In genomic region chr1:36323636-36324321, GRCh38 we compare ENCODE assay signal across 8 cellular contexts. TPM values are rescaled to one million over a fixed set of nuclear protein-coding genes. Genes with fewer than 3 reads are reported as not detected.
A peak's percentile ranks its signal among the peaks of the same experiment; 100 is the strongest.
DNase-seq lines count a peak whose midpoint lies in the region; ATAC-seq and TF ChIP-seq lines count a peak whose summit lies in the region.

EVA1B (minus strand) TSS chr1:36323645; CDS start chr1:36323037, 608 bp downstream.

- ATAC-seq in activated naive CD8-positive, alpha-beta T cell treated with anti-CD3 and anti-CD28 coated beads, Interleukin-2, amount 10 ng/mL, durations not matched to agents 7 days and 5 days (ENCODE audit: low read depth), result peak; percentile 46
- no peak for ATAC-seq in GM21526 (IDR thresholded peaks at IDR 0.05; ENCODE audit: low FRiP score, unreplicated experiment)

- peak within 1 kb of the TSS; percentile 81 for H4K8ac ChIP-seq in trophoblast cell (ENCODE audit: low read depth, low read length)

- H3K79me1 ChIP-seq in trophoblast cell (ENCODE audit: low read length), result peaks cover 23% of the 10 kb centered on the region

- H3K18ac ChIP-seq in trophoblast cell (ENCODE audit: low read length), result peak within 1 kb of the TSS; percentile 34

- H3K4ac ChIP-seq in trophoblast cell (ENCODE audit: low read depth, low read length), result peak within 1 kb of the TSS; percentile 82

- H3K4me3 ChIP-seq in CD4-positive, alpha-beta memory T cell (ENCODE audit: low read length in 2 of 2), result peak within 1 kb of the TSS; percentile 47 to 73
- H3K4me3 ChIP-seq in GM23248 (peak within 1 kb of the TSS; percentile 87), trophoblast cell (ENCODE audit: low read depth, low read length) (peak within 1 kb of the TSS; percentile 73)

- H3K27me3 Mint-ChIP-seq in CD4-positive, alpha-beta memory T cell, result no peaks in the 10 kb centered on the region
- H3K27me3 Mint-ChIP-seq in activated naive CD8-positive, alpha-beta T cell treated with anti-CD3 and anti-CD28 coated beads, Interleukin-2, amount 10 ng/mL, durations not matched to agents 7 days and 5 days, result peaks cover 2% of the 10 kb centered on the region

- no peak within 1 kb of the TSS for H3K23ac ChIP-seq in trophoblast cell (ENCODE audit: low read length)

- intact Hi-C loops in CD4-positive, alpha-beta memory T cell (cut with micrococcal nuclease), result no loop called here
- intact Hi-C loops in cardiac septum (cut with DNase I), result loop anchor here (2.0 to 5.0 kb wide), 2 partner anchors 17 to 64 kb away; partner anchors contain the start of genes SH3D21 and STK40

- in situ Hi-C loops in GM23248 (cut with MboI), result no loop called here

- H3K9ac ChIP-seq in GM23248 (peak within 1 kb of the TSS; percentile 96), trophoblast cell (ENCODE audit: low read length) (peak within 1 kb of the TSS; percentile 50)

- H3K36me3 Mint-ChIP-seq in CD4-positive, alpha-beta memory T cell, result no peaks in the 10 kb centered on the region
- peaks cover 7% of the 10 kb centered on the region for H3K36me3 Mint-ChIP-seq in activated naive CD8-positive, alpha-beta T cell treated with anti-CD3 and anti-CD28 coated beads, Interleukin-2, amount 10 ng/mL, durations not matched to agents 7 days and 5 days

- H2BK12ac ChIP-seq in trophoblast cell (ENCODE audit: low read length), result no peak within 1 kb of the TSS

- peak within 1 kb of the TSS; percentile 80 to 84 (median 83) for H3K4me3 Mint-ChIP-seq in CD4-positive, alpha-beta memory T cell
- peak within 1 kb of the TSS; percentile 83 for H3K4me3 Mint-ChIP-seq in activated naive CD8-positive, alpha-beta T cell treated with anti-CD3 and anti-CD28 coated beads, Interleukin-2, amount 10 ng/mL, durations not matched to agents 7 days and 5 days

- H3K27ac ChIP-seq in CD4-positive, alpha-beta memory T cell (ENCODE audit: low read depth, low read length), result peak within 1 kb of the TSS; percentile 35
- H3K27ac ChIP-seq in GM23248 (peak within 1 kb of the TSS; percentile 89), trophoblast cell (ENCODE audit: low read depth, low read length) (peak within 1 kb of the TSS; percentile 36)

- H2BK5ac ChIP-seq in trophoblast cell (ENCODE audit: low read depth, low read length, poor library complexity), result peak within 1 kb of the TSS; percentile 52

- no peaks in the 10 kb centered on the region for H3K9me3 ChIP-seq in CD4-positive, alpha-beta memory T cell (ENCODE audit: control insufficient read depth in 1 of 2, low read length in 2 of 2)
- H3K9me3 ChIP-seq in GM23248 (ENCODE audit: low read depth) (no peaks in the 10 kb centered on the region), trophoblast cell (ENCODE audit: insufficient read depth, low read depth, low read length) (peaks cover 2% of the 10 kb centered on the region)

- no peaks in the 10 kb centered on the region for H4K20me1 ChIP-seq in GM23248 (ENCODE audit: insufficient read depth)

- H3F3A ChIP-seq in GM23248 (ENCODE audit: insufficient read depth), result no peaks in the 10 kb centered on the region

- peak within 1 kb of the TSS; percentile 23 for H4K12ac ChIP-seq in trophoblast cell (ENCODE audit: low read depth, low read length)

- no peaks in the 10 kb centered on the region for H3K36me3 ChIP-seq in CD4-positive, alpha-beta memory T cell (ENCODE audit: insufficient read depth, low read length)
- H3K36me3 ChIP-seq in GM23248 (ENCODE audit: low read depth) (no peaks in the 10 kb centered on the region), trophoblast cell (ENCODE audit: control insufficient read depth in 1 of 2, insufficient read depth in 2 of 2, low read length in 2 of 2) (peaks cover 0 to 3% of the 10 kb centered on the region in 2 experiments)

- H4K91ac ChIP-seq in trophoblast cell (ENCODE audit: low read depth, low read length), result peak within 1 kb of the TSS; percentile 90

- 13 to 14% methylated on average over 22 to 33 of the region's 35 CpGs for WGBS in GM23248 (ENCODE audit: low coverage in 1 of 2, low lambda C conversion rate in 2 of 2, missing lambda C conversion rate in 2 of 2), 2 experiments
- WGBS in trophoblast cell (ENCODE audit: extremely low coverage, insufficient coverage, insufficient read length), result no CpG with 5 or more reads among the region's 35 CpGs

- H3K9me2 ChIP-seq in GM23248 (ENCODE audit: insufficient read depth), result no peaks in the 10 kb centered on the region

- H3K4me1 ChIP-seq in CD4-positive, alpha-beta memory T cell (ENCODE audit: insufficient read depth, low read length), result peaks cover 28% of the 10 kb centered on the region
- H3K4me1 ChIP-seq in GM23248 (ENCODE audit: insufficient read depth) (peaks cover 14% of the 10 kb centered on the region), trophoblast cell (ENCODE audit: control insufficient read depth in 1 of 2, insufficient read depth in 2 of 2, low read length in 2 of 2) (peaks cover 40 to 45% of the 10 kb centered on the region in 2 experiments)

- peak within 1 kb of the TSS; percentile 88 for H3K4me2 ChIP-seq in GM23248 (ENCODE audit: unreplicated experiment)
- peak within 1 kb of the TSS; percentile 80 for H3K4me2 ChIP-seq in trophoblast cell (ENCODE audit: low read length)

- peak; percentile 26 to 54 (median 31) for DNase-seq in CD4-positive, alpha-beta memory T cell
- DNase-seq in GM23248 (peak; percentile 79), cardiac septum (ENCODE audit: low spot score) (peak; percentile 90), trophoblast cell (peak; percentile 81 to 86), cerebellar cortex (ENCODE audit: low spot score) (no peak)
- peak; percentile 72 for DNase-seq in activated naive CD8-positive, alpha-beta T cell treated with anti-CD3 and anti-CD28 coated beads, Interleukin-2, amount 10 ng/mL, durations not matched to agents 7 days and 5 days

- CTCF ChIA-PET in CD4-positive, alpha-beta memory T cell (lab: Charles Lee; ENCODE audit: partially characterized antibody), result interaction anchor here (0.6 to 2.1 kb wide), 7 partner anchors 17 to 135 kb away, joined by 3 to 9 read pairs (median 4); partner anchors contain the start of gene SH3D21

- peak within 1 kb of the TSS; percentile 21 for H2BK120ac ChIP-seq in trophoblast cell (ENCODE audit: insufficient read depth, low read length, poor library complexity)

- peak within 1 kb of the TSS in 6 of 7 donors; percentile 63 to 84 (median 76) for H3K27ac Mint-ChIP-seq in CD4-positive, alpha-beta memory T cell
- H3K27ac Mint-ChIP-seq in activated naive CD8-positive, alpha-beta T cell treated with anti-CD3 and anti-CD28 coated beads, Interleukin-2, amount 10 ng/mL, durations not matched to agents 7 days and 5 days, result peak within 1 kb of the TSS; percentile 38

- H2AK5ac ChIP-seq in trophoblast cell (ENCODE audit: low read length), result peak within 1 kb of the TSS; percentile 25

- H3K9me3 Mint-ChIP-seq in CD4-positive, alpha-beta memory T cell, result no peaks in the 10 kb centered on the region
- H3K9me3 Mint-ChIP-seq in activated naive CD8-positive, alpha-beta T cell treated with anti-CD3 and anti-CD28 coated beads, Interleukin-2, amount 10 ng/mL, durations not matched to agents 7 days and 5 days, result no peaks in the 10 kb centered on the region

- POLR2A ChIA-PET in CD4-positive, alpha-beta memory T cell (lab: Charles Lee; ENCODE audit: partially characterized antibody), result interaction anchor here (0.9 to 5.2 kb wide), 7 partner anchors 8 to 63 kb away, joined by 3 to 40 read pairs (median 3); partner anchors contain the start of genes SH3D21 and STK40
- POLR2A ChIA-PET in activated naive CD8-positive, alpha-beta T cell treated with anti-CD3 and anti-CD28 coated beads, Interleukin-2, amount 10 ng/mL, durations not matched to agents 7 days and 5 days (lab: Charles Lee), result interaction anchor here (0.6 to 4.5 kb wide), 8 partner anchors 13 to 163 kb away, joined by 3 to 24 read pairs (median 5); partner anchors contain the start of genes SH3D21, STK40 and THRAP3

- H3K14ac ChIP-seq in trophoblast cell (ENCODE audit: low read length), result peak within 1 kb of the TSS; percentile 46

- H3K4me1 Mint-ChIP-seq in CD4-positive, alpha-beta memory T cell, result peaks cover 18 to 28% (median 24%) of the 10 kb centered on the region in 4 donors
- peaks cover 38% of the 10 kb centered on the region for H3K4me1 Mint-ChIP-seq in activated naive CD8-positive, alpha-beta T cell treated with anti-CD3 and anti-CD28 coated beads, Interleukin-2, amount 10 ng/mL, durations not matched to agents 7 days and 5 days

- H2AFZ ChIP-seq in GM23248 (peak within 1 kb of the TSS; percentile 61), trophoblast cell (ENCODE audit: insufficient read depth, low read length, poor library complexity) (peak within 1 kb of the TSS; percentile 84)

- H3K79me2 ChIP-seq in GM23248 (ENCODE audit: insufficient read depth), result peaks cover 18% of the 10 kb centered on the region
- H3K79me2 ChIP-seq in trophoblast cell (ENCODE audit: control insufficient read depth, insufficient read depth, low read length, poor library complexity), result peaks cover 8% of the 10 kb centered on the region

- H3K27me3 ChIP-seq in CD4-positive, alpha-beta memory T cell (ENCODE audit: insufficient read depth, low read length), result no peaks in the 10 kb centered on the region
- H3K27me3 ChIP-seq in GM23248 (replicated peaks; ENCODE audit: insufficient read depth) (no peaks in the 10 kb centered on the region), trophoblast cell (ENCODE audit: insufficient read depth, low read length) (no peaks in the 10 kb centered on the region)

TF ChIP-seq in PFSK-1, 5 proteins besides CTCF, POLR2A, EP300 and RAD21:
- TF ChIP-seq TAF1 (IDR thresholded peaks at IDR 0.05; ENCODE audit: borderline replicate concordance, insufficient read depth, low read length) (no peak; the same call in 1 of the 2 replicates), SIN3A (IDR thresholded peaks at IDR 0.05; ENCODE audit: borderline replicate concordance, insufficient read depth, low read length) (peak; percentile 81; the same call in 1 of the 2 replicates)
TF ChIP-seq in PFSK-1: peak in this region for 1.

RNA-seq across cellular contexts. Expression of gene EVA1B, which starts in this region (rescaled TPM):
- total RNA-seq in CD4-positive, alpha-beta memory T cell, result 1 to 10 TPM; 6.3 to 7.3 TPM
- 1 to 10 TPM; 5.2 to 8.1 TPM for polyA plus RNA-seq in CD4-positive, alpha-beta memory T cell
- total RNA-seq in GM23248 (2014; rRNA removed; shearing (Covaris generic)), result 294 and 328 TPM in 2 replicates
- polyA plus RNA-seq in GM23248 (2016; fragmentation: Nextera tagmentation; extraction: Ambion mirVana), result 95.0 and 111 TPM in 2 replicates
- polyA plus RNA-seq in PFSK-1 (2012; ENCODE audit: insufficient read length, low read depth), result 257 TPM
- 10 to 100 TPM; 11.6 to 14.1 TPM for total RNA-seq in activated naive CD8-positive, alpha-beta T cell treated with anti-CD3 and anti-CD28 coated beads, Interleukin-2, amount 10 ng/mL, durations not matched to agents 7 days and 5 days
- total RNA-seq in cardiac septum, result 11.3 TPM
- 35.3 and 37.7 TPM in 2 replicates for polyA plus RNA-seq in trophoblast cell (2013)

Comparison
In these comparisons a context has a peak if more than half of its experiments do, and no peak if none do; other contexts are left out.
1. RNA of gene EVA1B (total RNA-seq): 294 to 328 TPM in GM23248; 11.6 to 14.1 TPM in activated naive CD8-positive, alpha-beta T cell treated with anti-CD3 and anti-CD28 coated beads, Interleukin-2, amount 10 ng/mL, durations not matched to agents 7 days and 5 days, 11.3 TPM in cardiac septum (single experiment) and 6.3 to 7.3 TPM in CD4-positive, alpha-beta memory T cell; every median in the first group is over 10 times any median in the second.
2. RNA of gene EVA1B (polyA plus RNA-seq): 95.0 to 111 TPM in GM23248; 5.2 to 8.1 TPM in CD4-positive, alpha-beta memory T cell; every median in the first group is over 10 times any median in the second.
3. H3K27ac ChIP-seq: peak in every context shown above with its lines; median percentile 89 in GM23248; 36 in trophoblast cell; 35 in CD4-positive, alpha-beta memory T cell.
4. Peak in every context shown above with its lines, with median percentiles within 50 percentile points of each other: H3K4me3 ChIP-seq.